In the genomic region with DNA sequence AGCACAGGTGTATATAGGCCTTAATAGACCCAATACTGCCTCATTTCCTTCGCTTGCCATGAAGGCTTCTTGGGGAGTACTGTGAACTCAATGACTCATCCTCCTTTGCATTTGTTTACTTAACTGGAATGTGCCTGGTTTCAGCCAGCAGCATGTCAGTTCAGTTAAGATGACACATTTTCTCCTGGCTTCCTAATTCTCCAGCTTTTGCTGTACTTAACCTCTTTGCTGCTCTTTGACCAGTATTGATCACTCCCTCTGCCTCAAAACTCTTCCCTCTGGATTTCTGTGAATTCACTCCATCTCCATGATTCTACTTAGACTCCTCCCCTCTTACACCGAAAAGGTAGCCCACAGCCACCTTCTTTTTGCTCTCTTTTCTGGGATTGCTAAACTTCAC, we compare ENCODE assay signal across 9 cellular contexts.
DNase-seq lines count a peak whose midpoint lies in the region; ATAC-seq and TF ChIP-seq lines count a peak whose summit lies in the region.
"Had no signal": no experiment of that assay in that cellular context is flagged by ENCODE, and none has a peak within 500 bp of the region (broad histone marks: within the 10 kb centered on the region; RNA-seq: fewer than 3 reads in every experiment).

No MANE protein-coding gene starts in this region.

- POLR2A ChIA-PET in Panc1 (lab: Charles Lee), result no interaction called here

- H3K4me1 ChIP-seq in Panc1 (ENCODE audit: control insufficient read depth, insufficient read depth, low read length), result peaks cover 30% of the 10 kb centered on the region
- H3K4me1 ChIP-seq: tibial artery had no signal

- in situ Hi-C loops in Panc1 (cut with HindIII; ENCODE audit: low pct_unique_long_range_greater_than_20kb, low sequenced_read_pairs), result no loop called here

- H3K4me3 ChIP-seq in Panc1 (ENCODE audit: low read depth in 2 of 2, low read length in 2 of 2), result peak overlapping the region in 1 of 2 experiments; percentile 19; a peak in 2 of 4 replicates
- H3K4me3 ChIP-seq: tibial artery had no signal

- no peaks in the 10 kb centered on the region for H3K9me3 ChIP-seq in Panc1 (ENCODE audit: control insufficient read depth, insufficient read depth, low read depth, low read length)
- H3K9me3 ChIP-seq: tibial artery had no signal

- H3K27me3 ChIP-seq in Panc1 (ENCODE audit: control insufficient read depth, insufficient read depth, low read length), result no peaks in the 10 kb centered on the region
- H3K27me3 ChIP-seq: tibial artery had no signal

- DNase-seq in NCI-H2029 (lab: John Stamatoyannopoulos, UW) (peak; percentile 29), NCI-H2029 treated with DMSO at 0.1 percent for 48 hours (lab: John Stamatoyannopoulos, UW) (no peak), Panc1 (ENCODE audit: low read depth, low spot score) (peak; percentile 91), fibroblast of peridontal ligament (ENCODE audit: extremely low read depth) (peak; percentile 88), renal cortical epithelial cell (ENCODE audit: low read depth) (peak; percentile 92), GM20000 (ENCODE audit: low spot score) (no peak), C1 segment of cervical spinal cord (lab: John Stamatoyannopoulos, UW) (no peak)
- DNase-seq: tibial artery had no signal

- intact Hi-C loops in Panc1 (cut with micrococcal nuclease; ENCODE audit: unreplicated experiment), result no loop called here

- peak overlapping the region; percentile 95 for H3K27ac ChIP-seq in Panc1 (ENCODE audit: low read length)
- H3K27ac ChIP-seq: tibial artery had no signal

- no peaks in the 10 kb centered on the region for H3K36me3 ChIP-seq in Panc1 (ENCODE audit: control insufficient read depth, insufficient read depth, low read length)
- H3K36me3 ChIP-seq: tibial artery had no signal

- CTCF ChIA-PET in Panc1 (lab: Charles Lee), result no interaction called here

- BruUV-seq in Panc1 (replicated peaks; lab: Mats Ljungman, UMichigan), result no TSS peak

- peak; percentile 100 for ATAC-seq in Panc1
- no peak for ATAC-seq in HG03108 (IDR thresholded peaks at IDR 0.05; ENCODE audit: unreplicated experiment)

- TF ChIP-seq CTCF in Panc1 (IDR thresholded peaks at IDR 0.05), result no peak
- TF ChIP-seq CTCF in GM20000 (IDR thresholded peaks at IDR 0.05; ENCODE audit: extremely low read depth, missing control alignments), result no peak

Comparison
In these comparisons a context has a peak if more than half of its experiments do, and no peak if none do; other contexts are left out.
1. DNase-seq: peak in NCI-H2029 (single experiment), Panc1 (single experiment), fibroblast of peridontal ligament (single experiment) and renal cortical epithelial cell (single experiment); none in NCI-H2029 treated with DMSO at 0.1 percent for 48 hours (single experiment), GM20000 (single experiment) and C1 segment of cervical spinal cord (0 of 14).